ENCODE assay signal across 8 cellular contexts in genomic region chr7:40232242-40232929, GRCh38.
A peak's percentile ranks its signal among the peaks of the same experiment; 100 is the strongest.
DNase-seq lines count a peak whose midpoint lies in the region; ATAC-seq, FAIRE-seq and TF ChIP-seq lines count a peak whose summit lies in the region.

No MANE protein-coding gene starts in this region.

- FAIRE-seq in D721Med (lab: Jason Lieb, UNC): peak; percentile 73

- no peaks in the 10 kb centered on the region for H3K27me3 ChIP-seq in thyroid gland

- H3K36me3 Mint-ChIP-seq in activated T-cell treated with anti-CD3 and anti-CD28 coated beads, Interleukin-2, amount 50 U/mL, for 24 hours (ENCODE audit: low read depth): no peaks in the 10 kb centered on the region

- H3K27ac Mint-ChIP-seq in activated T-cell treated with anti-CD3 and anti-CD28 coated beads, Interleukin-2, amount 50 U/mL, for 24 hours: no peak overlapping the region

- H3K36me3 ChIP-seq in thyroid gland: no peaks in the 10 kb centered on the region

- TF ChIP-seq POLR2A in thyroid gland (IDR thresholded peaks at IDR 0.05): no peak

- no peaks in the 10 kb centered on the region for H3K4me1 ChIP-seq in thyroid gland

- no peaks in the 10 kb centered on the region for H3K27me3 Mint-ChIP-seq in activated T-cell treated with anti-CD3 and anti-CD28 coated beads, Interleukin-2, amount 50 U/mL, for 24 hours

- peak; percentile 20 for DNase-seq in D721Med (ENCODE audit: insufficient read length, low spot score)
- DNase-seq in NCI-H1048 (lab: John Stamatoyannopoulos, UW): peak; percentile 18
- peak; percentile 15 for DNase-seq in iPS-NIHi11 (ENCODE audit: low spot score)
- peak; percentile 16 to 23 for DNase-seq in thyroid gland
- DNase-seq in stimulated activated CD4-positive, alpha-beta T cell treated with anti-CD3 and anti-CD28 coated beads, Interleukin-1b, Interleukin-23, amount 100 ng/mL, for 48 hours: no peak
- no peak for DNase-seq in activated T-cell treated with anti-CD3 and anti-CD28 coated beads, Interleukin-2, amount 50 U/mL, for 24 hours

- H3K4me3 ChIP-seq in WI38 (ENCODE audit: low read depth, low read length) (no peak overlapping the region), thyroid gland (replicated peaks in 1 of 3) (no peak overlapping the region)

- ATAC-seq in GM19395 (IDR thresholded peaks at IDR 0.05; ENCODE audit: unreplicated experiment): peak; percentile 67

- H3K9me3 Mint-ChIP-seq in activated T-cell treated with anti-CD3 and anti-CD28 coated beads, Interleukin-2, amount 50 U/mL, for 24 hours: no peaks in the 10 kb centered on the region

- H3K4me3 Mint-ChIP-seq in activated T-cell treated with anti-CD3 and anti-CD28 coated beads, Interleukin-2, amount 50 U/mL, for 24 hours: no peak overlapping the region

- intact Hi-C loops in thyroid gland (cut with DNase I): loop anchor here (10.0 kb wide), 1 partner anchor 372 kb away; no protein-coding TSS in a partner anchor

- peaks cover 5% of the 10 kb centered on the region for H3K4me1 Mint-ChIP-seq in activated T-cell treated with anti-CD3 and anti-CD28 coated beads, Interleukin-2, amount 50 U/mL, for 24 hours (ENCODE audit: low read depth)

- 23 to 27% methylated on average over 7 of the region's 7 CpGs for WGBS in thyroid gland, 2 donors

- no peak overlapping the region for H3K27ac ChIP-seq in thyroid gland

- H3K9me3 ChIP-seq in thyroid gland: no peaks in the 10 kb centered on the region

- TF ChIP-seq CTCF in D721Med (IDR thresholded peaks at IDR 0.05; ENCODE audit: insufficient read depth, missing control alignments) (peak; percentile 82), WI38 (IDR thresholded peaks at IDR 0.05; ENCODE audit: low read depth, low read length) (peak; percentile 44; the same call in 1 of the 2 replicates), thyroid gland (IDR thresholded peaks at IDR 0.05) (peak in 4 of 6 experiments; percentile 50 to 77 (median 68))

Comparison
In these comparisons a context has a peak if more than half of its experiments do, and no peak if none do; other contexts are left out.
1. DNase-seq: peak in D721Med (single experiment), NCI-H1048 (single experiment), iPS-NIHi11 (single experiment) and thyroid gland (2 of 2); none in stimulated activated CD4-positive, alpha-beta T cell treated with anti-CD3 and anti-CD28 coated beads, Interleukin-1b, Interleukin-23, amount 100 ng/mL, for 48 hours (single experiment) and activated T-cell treated with anti-CD3 and anti-CD28 coated beads, Interleukin-2, amount 50 U/mL, for 24 hours (single experiment).
2. Peak in every context shown above with its lines, with median percentiles within 50 percentile points of each other: CTCF ChIP-seq.